29 cellular contexts compared by ENCODE assay signal in genomic region chr1:55646181-55646580, GRCh38.
"Had no signal": no experiment of that assay in that cellular context is flagged by ENCODE, and none has a peak within 500 bp of the region (broad histone marks: within the 10 kb centered on the region; RNA-seq: fewer than 3 reads in every experiment).

No MANE protein-coding gene starts in this region.

- H3K4me3 ChIP-seq: coronary artery, heart right ventricle, lung, prostate gland, right atrium auricular region, smooth muscle cell, suprapubic skin, transverse colon, upper lobe of right lung, uterus had no signal

- ATAC-seq: effector memory CD8-positive, alpha-beta T cell; esophagus mucosa; heart right ventricle; naive thymus-derived CD4-positive, alpha-beta T cell; sciatic nerve; stimulated activated naive CD8-positive, alpha-beta T cell treated with anti-CD3 and anti-CD28 coated beads, Interleukin-15, amount 100 ng/mL, for 72 hours; upper lobe of right lung had no signal

- H3K4me3 Mint-ChIP-seq: effector memory CD8-positive, alpha-beta T cell; immature natural killer cell; naive thymus-derived CD4-positive, alpha-beta T cell; nephron progenitor cell; stimulated activated naive CD8-positive, alpha-beta T cell treated with anti-CD3 and anti-CD28 coated beads, Interleukin-15, amount 100 ng/mL, for 72 hours had no signal

- H3K4me1 ChIP-seq: prostate gland, upper lobe of right lung, uterus had no signal

- H3K27ac ChIP-seq: coronary artery, heart right ventricle, prostate gland, right atrium auricular region, suprapubic skin, transverse colon, upper lobe of right lung, uterus had no signal

- DNase-seq: effector memory CD8-positive, alpha-beta T cell; foreskin melanocyte; glutamatergic neuron; heart right ventricle; hippocampal formation; immature natural killer cell; islet precursor cell; mesenchymal stem cell; midbrain; naive thymus-derived CD4-positive, alpha-beta T cell; nephron progenitor cell; nucleus accumbens; stimulated activated CD4-positive, alpha-beta T cell treated with anti-CD3 and anti-CD28 coated beads, Interleukin-12 subunit alpha, Interleukin-12 subunit beta, amount 100 ng/mL, for 4 hours; stimulated activated CD4-positive, alpha-beta T cell treated with anti-CD3 and anti-CD28 coated beads, Interleukin-1b, Interleukin-23, amount 100 ng/mL, for 48 hours; stimulated activated CD4-positive, alpha-beta T cell treated with anti-CD3 and anti-CD28 coated beads, Interleukin-4, amount 100 ng/mL, for 1 hour; stimulated activated CD8-positive, alpha-beta memory T cell treated with anti-CD3 and anti-CD28 coated beads, Interleukin-4, amount 100 ng/mL, for 48 hours; stimulated activated naive CD4-positive, alpha-beta T cell; stimulated activated naive CD8-positive, alpha-beta T cell treated with anti-CD3 and anti-CD28 coated beads, Interleukin-15, amount 100 ng/mL, for 72 hours; transverse colon; upper lobe of right lung; uterus had no signal

- H3K9me3 ChIP-seq: heart right ventricle, prostate gland, right atrium auricular region, suprapubic skin, transverse colon, upper lobe of right lung, uterus had no signal

- H3K36me3 Mint-ChIP-seq: immature natural killer cell; naive thymus-derived CD4-positive, alpha-beta T cell had no signal

- H3K9me3 Mint-ChIP-seq: effector memory CD8-positive, alpha-beta T cell; immature natural killer cell; naive thymus-derived CD4-positive, alpha-beta T cell; nephron progenitor cell; stimulated activated naive CD8-positive, alpha-beta T cell treated with anti-CD3 and anti-CD28 coated beads, Interleukin-15, amount 100 ng/mL, for 72 hours had no signal

- H3K4me2 ChIP-seq: smooth muscle cell had no signal

- H3K27ac Mint-ChIP-seq: effector memory CD8-positive, alpha-beta T cell; immature natural killer cell; nephron progenitor cell; stimulated activated naive CD8-positive, alpha-beta T cell treated with anti-CD3 and anti-CD28 coated beads, Interleukin-15, amount 100 ng/mL, for 72 hours had no signal

- H3K36me3 ChIP-seq: heart right ventricle, prostate gland, right atrium auricular region, suprapubic skin, transverse colon, upper lobe of right lung, uterus had no signal

- H3K27me3 Mint-ChIP-seq: stimulated activated naive CD8-positive, alpha-beta T cell treated with anti-CD3 and anti-CD28 coated beads, Interleukin-15, amount 100 ng/mL, for 72 hours had no signal

- H3K27me3 ChIP-seq: heart right ventricle, right atrium auricular region, suprapubic skin, transverse colon, upper lobe of right lung, uterus had no signal
